Comparison of ENCODE assay signal across 1 cellular context in the genomic region with DNA sequence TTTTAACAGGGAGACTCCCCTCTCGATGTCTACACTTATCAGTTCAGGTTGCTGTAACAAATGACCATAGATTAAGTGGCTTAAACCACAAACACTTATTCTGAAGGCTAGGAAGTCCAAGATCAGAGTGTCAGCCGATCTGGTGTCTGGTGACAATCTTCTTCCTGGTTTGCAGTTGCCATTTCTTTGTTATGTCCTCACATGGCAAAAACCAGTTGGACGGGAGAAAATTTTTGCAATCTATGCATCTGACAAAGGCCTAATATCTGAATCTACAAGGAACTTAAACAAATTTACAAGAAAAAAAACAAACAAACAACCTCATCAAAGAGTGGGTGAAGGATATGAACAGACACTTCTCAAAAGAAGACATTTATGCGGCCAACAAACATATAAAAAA.
TF ChIP-seq lines count a peak whose summit lies in the region.

No MANE protein-coding gene starts in this region.

TF ChIP-seq in GM23338, 12 proteins besides CTCF, POLR2A, EP300 and RAD21 (continued from another document):
- TF ChIP-seq, protein P1, sequence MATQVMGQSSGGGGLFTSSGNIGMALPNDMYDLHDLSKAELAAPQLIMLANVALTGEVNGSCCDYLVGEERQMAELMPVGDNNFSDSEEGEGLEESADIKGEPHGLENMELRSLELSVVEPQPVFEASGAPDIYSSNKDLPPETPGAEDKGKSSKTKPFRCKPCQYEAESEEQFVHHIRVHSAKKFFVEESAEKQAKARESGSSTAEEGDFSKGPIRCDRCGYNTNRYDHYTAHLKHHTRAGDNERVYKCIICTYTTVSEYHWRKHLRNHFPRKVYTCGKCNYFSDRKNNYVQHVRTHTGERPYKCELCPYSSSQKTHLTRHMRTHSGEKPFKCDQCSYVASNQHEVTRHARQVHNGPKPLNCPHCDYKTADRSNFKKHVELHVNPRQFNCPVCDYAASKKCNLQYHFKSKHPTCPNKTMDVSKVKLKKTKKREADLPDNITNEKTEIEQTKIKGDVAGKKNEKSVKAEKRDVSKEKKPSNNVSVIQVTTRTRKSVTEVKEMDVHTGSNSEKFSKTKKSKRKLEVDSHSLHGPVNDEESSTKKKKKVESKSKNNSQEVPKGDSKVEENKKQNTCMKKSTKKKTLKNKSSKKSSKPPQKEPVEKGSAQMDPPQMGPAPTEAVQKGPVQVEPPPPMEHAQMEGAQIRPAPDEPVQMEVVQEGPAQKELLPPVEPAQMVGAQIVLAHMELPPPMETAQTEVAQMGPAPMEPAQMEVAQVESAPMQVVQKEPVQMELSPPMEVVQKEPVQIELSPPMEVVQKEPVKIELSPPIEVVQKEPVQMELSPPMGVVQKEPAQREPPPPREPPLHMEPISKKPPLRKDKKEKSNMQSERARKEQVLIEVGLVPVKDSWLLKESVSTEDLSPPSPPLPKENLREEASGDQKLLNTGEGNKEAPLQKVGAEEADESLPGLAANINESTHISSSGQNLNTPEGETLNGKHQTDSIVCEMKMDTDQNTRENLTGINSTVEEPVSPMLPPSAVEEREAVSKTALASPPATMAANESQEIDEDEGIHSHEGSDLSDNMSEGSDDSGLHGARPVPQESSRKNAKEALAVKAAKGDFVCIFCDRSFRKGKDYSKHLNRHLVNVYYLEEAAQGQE (IDR thresholded peaks at IDR 0.05; ENCODE audit: unreplicated experiment), result no peak
- TF ChIP-seq ZNF114 (CRISPR knock-in tag; IDR thresholded peaks at IDR 0.05) (no peak), EZH2 (IDR thresholded peaks at IDR 0.05; ENCODE audit: low read depth, unreplicated experiment) (no peak), EZH2phosphoT487 (IDR thresholded peaks at IDR 0.05; ENCODE audit: unreplicated experiment) (no peak), NANOG (IDR thresholded peaks at IDR 0.05; ENCODE audit: borderline replicate concordance) (no peak), POLR2AphosphoS5 (IDR thresholded peaks at IDR 0.05; ENCODE audit: low read depth) (no peak)
